ENCODE assay signal across 19 cellular contexts in the genomic region with DNA sequence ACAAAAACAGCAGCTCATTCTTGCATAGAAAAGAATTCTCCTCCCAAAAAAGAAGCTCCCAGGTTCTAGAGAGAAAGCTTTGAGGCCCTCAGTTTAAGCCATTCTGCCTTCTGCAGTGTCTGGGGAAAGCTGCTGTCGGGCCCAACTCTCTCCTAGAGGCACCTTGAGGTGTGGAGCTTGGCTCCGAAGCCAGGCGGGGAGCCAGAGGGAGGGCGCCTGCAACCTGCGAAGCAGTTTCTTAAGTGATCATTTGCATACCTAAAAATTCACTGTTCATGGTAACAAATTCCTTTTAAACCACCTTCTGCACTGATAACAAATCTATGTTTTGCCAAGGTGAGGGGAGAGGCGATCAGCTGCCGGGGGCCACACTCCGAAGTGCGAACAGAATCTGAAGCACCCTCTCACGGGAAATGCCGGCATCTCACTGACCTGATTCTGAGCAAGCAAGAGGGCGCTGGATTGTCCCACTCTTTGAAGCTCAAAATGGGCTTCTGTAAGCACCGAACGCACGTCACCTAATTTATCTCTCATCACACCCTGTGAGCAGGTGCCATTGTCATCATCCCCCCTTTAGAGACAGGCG.
"Had no signal": no experiment of that assay in that cellular context is flagged by ENCODE, and none has a peak within 500 bp of the region (broad histone marks: within the 10 kb centered on the region; RNA-seq: fewer than 3 reads in every experiment).

No MANE protein-coding gene starts in this region.

- ATAC-seq: activated CD8-positive, alpha-beta T cell treated with anti-CD3 and anti-CD28 coated beads for 36 hours; activated T-cell treated with anti-CD3 and anti-CD28 coated beads, Interleukin-2, amount 50 U/mL, for 72 hours; SK-N-SH treated with all-trans-retinoic acid at 6 μM for 48 hours; stimulated activated naive CD8-positive, alpha-beta T cell treated with anti-CD3 and anti-CD28 coated beads, Interleukin-15, Interleukin-2, amounts not matched to agents 100 U/mL and 50 U/mL, for 24 hours had no signal

- H3K36me3 Mint-ChIP-seq: activated naive CD8-positive, alpha-beta T cell; naive B cell had no signal

- H3K36me3 ChIP-seq: esophagus squamous epithelium, neutrophil had no signal

- H3K4me3 ChIP-seq: coronary artery, esophagus squamous epithelium had no signal

- H3K27ac ChIP-seq: coronary artery, esophagus squamous epithelium, neutrophil had no signal

- H3K9me3 ChIP-seq: esophagus squamous epithelium, neutrophil had no signal

- H3K4me3 Mint-ChIP-seq: activated CD8-positive, alpha-beta T cell treated with anti-CD3 and anti-CD28 coated beads for 36 hours; activated naive CD8-positive, alpha-beta T cell; activated T-cell treated with anti-CD3 and anti-CD28 coated beads, Interleukin-2, amount 50 U/mL, for 72 hours; naive B cell had no signal

- H3K9me3 Mint-ChIP-seq: activated CD8-positive, alpha-beta T cell treated with anti-CD3 and anti-CD28 coated beads for 36 hours; activated T-cell treated with anti-CD3 and anti-CD28 coated beads, Interleukin-2, amount 50 U/mL, for 72 hours; naive B cell had no signal

- H3K4me1 Mint-ChIP-seq: naive B cell had no signal

- H3K27ac Mint-ChIP-seq: activated CD8-positive, alpha-beta T cell treated with anti-CD3 and anti-CD28 coated beads for 36 hours; activated naive CD8-positive, alpha-beta T cell; activated T-cell treated with anti-CD3 and anti-CD28 coated beads, Interleukin-2, amount 50 U/mL, for 72 hours; naive B cell had no signal

- FAIRE-seq: endothelial cell of umbilical vein, small intestine had no signal

- H3K27me3 Mint-ChIP-seq: activated CD8-positive, alpha-beta T cell treated with anti-CD3 and anti-CD28 coated beads for 36 hours had no signal

- DNase-seq: activated CD4-positive, alpha-beta T cell treated with anti-CD3 and anti-CD28 coated beads for 4 hours; activated CD8-positive, alpha-beta memory T cell treated with anti-CD3 and anti-CD28 coated beads, Interleukin-2, amount 50 U/mL, for 4 hours; activated CD8-positive, alpha-beta T cell treated with anti-CD3 and anti-CD28 coated beads for 36 hours; activated gamma-delta T cell treated with Interleukin-2 at 50 U/mL for 16 hours; activated T-cell treated with anti-CD3 and anti-CD28 coated beads, Interleukin-2, amount 50 U/mL, for 72 hours; amniotic stem cell; central memory CD4-positive, alpha-beta T cell; esophagus squamous epithelium; hippocampal formation; kidney glomerular epithelial cell; naive B cell; right cardiac atrium; small intestine; stimulated activated naive CD8-positive, alpha-beta T cell treated with anti-CD3 and anti-CD28 coated beads, Interleukin-15, Interleukin-2, amounts not matched to agents 100 U/mL and 50 U/mL, for 24 hours had no signal

- H3K27me3 ChIP-seq: esophagus squamous epithelium had no signal
